In the genomic region with DNA sequence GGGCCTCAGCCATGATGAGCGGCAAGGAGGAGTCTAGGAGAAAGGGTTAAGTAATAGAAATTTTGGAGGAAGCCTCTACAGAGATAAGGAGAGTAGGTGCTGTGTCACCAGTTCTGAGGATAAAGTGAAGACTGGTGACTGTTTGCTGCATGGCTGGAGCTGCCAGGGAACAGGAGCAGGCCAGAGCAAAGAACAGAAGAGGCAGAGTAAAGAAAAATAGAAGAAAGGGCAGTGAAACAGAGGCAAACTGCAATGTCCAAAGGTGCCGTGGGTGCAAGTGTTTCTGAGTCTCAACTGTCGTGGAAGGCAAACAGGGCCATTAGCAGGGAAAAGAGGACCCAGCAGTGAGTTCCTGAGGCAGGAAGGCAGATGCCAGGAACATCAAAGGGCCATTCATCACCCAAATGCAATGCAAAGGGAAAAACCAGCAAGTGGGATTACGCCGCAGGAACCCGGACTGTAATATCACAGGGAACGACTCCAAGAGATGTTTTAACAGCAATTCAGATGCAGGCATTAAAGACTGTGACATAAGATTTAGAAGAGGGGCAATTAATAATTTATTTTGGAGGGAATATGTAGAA, we compare ENCODE assay signal across 28 cellular contexts.
DNase-seq lines count a peak whose midpoint lies in the region; ATAC-seq and TF ChIP-seq lines count a peak whose summit lies in the region.
"Had no signal": no experiment of that assay in that cellular context is flagged by ENCODE, and none has a peak within 500 bp of the region (broad histone marks: within the 10 kb centered on the region; RNA-seq: fewer than 3 reads in every experiment).

No MANE protein-coding gene starts in this region.

- no peak; the same call in 1 of the 2 replicates for ATAC-seq in WTC11
- no peak for ATAC-seq in HG03045 (IDR thresholded peaks at IDR 0.05; ENCODE audit: unreplicated experiment)
- ATAC-seq: activated CD4-positive, CD25-positive, alpha-beta regulatory T cell treated with anti-CD3 and anti-CD28 coated beads, Interleukin-2, amount 50 U/mL, for 24 hours; left ventricle myocardium superior; natural killer cell; PC-3; right cardiac atrium had no signal

- in situ Hi-C loops in brain microvascular endothelial cell (cut with HindIII; ENCODE audit: low pct_ligation_motif_present, low sequenced_read_pairs), result no loop called here

- DNase-seq in WTC11 (ENCODE audit: low spot score), result no peak
- no peak for DNase-seq in esophagus muscularis mucosa (ENCODE audit: extremely low spot score)
- DNase-seq in midbrain (lab: John Stamatoyannopoulos, UW), result peak; percentile 7
- DNase-seq in brain microvascular endothelial cell, result no peak
- DNase-seq in epidermal melanocyte (ENCODE audit: insufficient read length, low spot score), result no peak
- DNase-seq: activated CD4-positive, alpha-beta T cell treated with anti-CD3 and anti-CD28 coated beads, Interleukin-2, amount 50 U/mL, for 48 hours; activated naive CD4-positive, alpha-beta T cell treated with anti-CD3 and anti-CD28 coated beads, Interleukin-2, amount 10 ng/mL, durations not matched to agents 7 days and 5 days; DND-41; effector CD8-positive, alpha-beta T cell; left ventricle myocardium superior; MV-4-11; natural killer cell; NCI-H1436; NCI-H2081 treated with DMSO at 0.1 percent for 48 hours; NCI-H2227 treated with DMSO at 0.1 percent for 48 hours; NCI-H526; NK-92 treated with Interleukin-12 subunit alpha and Interleukin-12 subunit beta, amount 100 ng/mL, for 24 hours; ovary; PC-3; right cardiac atrium; stimulated activated CD4-positive, alpha-beta T cell treated with anti-CD3 and anti-CD28 coated beads, Interleukin-2, amount 100 ng/mL, for 48 hours had no signal

- POLR2A ChIA-PET in WTC11 (lab: Charles Lee), result no interaction called here

- CTCF ChIA-PET in WTC11 (lab: Charles Lee), result no interaction called here

- 69% methylated on average over 7 of the region's 7 CpGs for WGBS in esophagus muscularis mucosa

- no peak for TF ChIP-seq EP300 in esophagus muscularis mucosa (IDR thresholded peaks at IDR 0.05)

- H3K4me1 ChIP-seq in esophagus muscularis mucosa (peaks cover 38 to 90% (median 77%) of the 10 kb centered on the region in 4 donors), subcutaneous abdominal adipose tissue (ENCODE audit: control insufficient read depth in 5 of 5, insufficient read depth in 5 of 5, low read length in 5 of 5) (peaks cover 2 to 57% (median 43%) of the 10 kb centered on the region in 5 donors)

- H3K27me3 ChIP-seq in esophagus muscularis mucosa, result no peaks in the 10 kb centered on the region
- no peaks in the 10 kb centered on the region for H3K27me3 ChIP-seq in subcutaneous abdominal adipose tissue (ENCODE audit: control insufficient read depth in 5 of 5, insufficient read depth in 4 of 5, low read length in 5 of 5)
- H3K27me3 ChIP-seq in brain microvascular endothelial cell (replicated peaks), result no peaks in the 10 kb centered on the region
- H3K27me3 ChIP-seq: BLaER1 treated with 17β-estradiol and CSF1 and Interleukin-3, amounts not matched to agents 10 nM and 100 nM; ovary had no signal

- no peaks in the 10 kb centered on the region for H3K36me3 Mint-ChIP-seq in WTC11
- H3K36me3 Mint-ChIP-seq: activated naive CD4-positive, alpha-beta T cell treated with anti-CD3 and anti-CD28 coated beads, Interleukin-2, amount 10 ng/mL, durations not matched to agents 7 days and 5 days; natural killer cell; type B pancreatic cell had no signal

- H3K9me3 Mint-ChIP-seq in WTC11, result peaks cover 6% of the 10 kb centered on the region; the same call in 1 of the 2 replicates
- H3K9me3 Mint-ChIP-seq: activated naive CD4-positive, alpha-beta T cell treated with anti-CD3 and anti-CD28 coated beads, Interleukin-2, amount 10 ng/mL, durations not matched to agents 7 days and 5 days; IgD-negative memory B cell; natural killer cell; T-helper 1 cell treated with Interleukin-12 subunit alpha and Interleukin-12 subunit beta and Interleukin-4 antibody, amounts not matched to agents 30 μg/mL and 1 μg/mL, for 36 hours; type B pancreatic cell had no signal

- H3K9me3 ChIP-seq in esophagus muscularis mucosa (no peaks in the 10 kb centered on the region), subcutaneous abdominal adipose tissue (ENCODE audit: control insufficient read depth in 5 of 5, low read length in 5 of 5) (no peaks in the 10 kb centered on the region)
- H3K9me3 ChIP-seq: BLaER1 treated with 17β-estradiol and CSF1 and Interleukin-3, amounts not matched to agents 10 nM and 100 nM; ovary had no signal

- H3K4me3 Mint-ChIP-seq in WTC11, result peak overlapping the region; percentile 18; the same call in 1 of the 2 replicates
- H3K4me3 Mint-ChIP-seq: activated naive CD4-positive, alpha-beta T cell treated with anti-CD3 and anti-CD28 coated beads, Interleukin-2, amount 10 ng/mL, durations not matched to agents 7 days and 5 days; natural killer cell; T-helper 1 cell treated with Interleukin-12 subunit alpha and Interleukin-12 subunit beta and Interleukin-4 antibody, amounts not matched to agents 30 μg/mL and 1 μg/mL, for 36 hours; type B pancreatic cell had no signal

- peaks cover 63% of the 10 kb centered on the region for H3K4me1 Mint-ChIP-seq in WTC11
- H3K4me1 Mint-ChIP-seq: activated naive CD4-positive, alpha-beta T cell treated with anti-CD3 and anti-CD28 coated beads, Interleukin-2, amount 10 ng/mL, durations not matched to agents 7 days and 5 days; natural killer cell had no signal

- peak overlapping the region in 1 of 5 donors; percentile 28 for H3K9ac ChIP-seq in subcutaneous abdominal adipose tissue (ENCODE audit: low read length in 5 of 5)
- H3K9ac ChIP-seq: BLaER1 treated with 17β-estradiol and CSF1 and Interleukin-3, amounts not matched to agents 10 nM and 100 nM had no signal

- H3K27ac ChIP-seq in esophagus muscularis mucosa (replicated peaks in 1 of 4) (peak overlapping the region in 3 of 4 donors; percentile 56 to 85 (median 56)), subcutaneous abdominal adipose tissue (ENCODE audit: low read depth, low read length) (peak overlapping the region; percentile 27), brain microvascular endothelial cell (no peak overlapping the region)
- H3K27ac ChIP-seq: BLaER1 treated with 17β-estradiol and CSF1 and Interleukin-3, amounts not matched to agents 10 nM and 100 nM; ovary had no signal

- no peak for TF ChIP-seq POLR2A in esophagus muscularis mucosa (IDR thresholded peaks at IDR 0.05; ENCODE audit: low read depth)

- 0 out of 2 replicates have a peak overlapping the region, but pooled peaks have one; percentile 23 for H3K27ac Mint-ChIP-seq in WTC11
- H3K27ac Mint-ChIP-seq: activated naive CD4-positive, alpha-beta T cell treated with anti-CD3 and anti-CD28 coated beads, Interleukin-2, amount 10 ng/mL, durations not matched to agents 7 days and 5 days; IgD-negative memory B cell; natural killer cell; T-helper 1 cell treated with Interleukin-12 subunit alpha and Interleukin-12 subunit beta and Interleukin-4 antibody, amounts not matched to agents 30 μg/mL and 1 μg/mL, for 36 hours; type B pancreatic cell had no signal

- peaks cover 19% of the 10 kb centered on the region for H3K27me3 Mint-ChIP-seq in WTC11 (ENCODE audit: low read depth)

- TF ChIP-seq CTCF in WTC11 (IDR thresholded peaks at IDR 0.05) (no peak), esophagus muscularis mucosa (IDR thresholded peaks at IDR 0.05) (no peak), brain microvascular endothelial cell (IDR thresholded peaks at IDR 0.05; ENCODE audit: low read depth, low read length, missing control alignments) (no peak)

- no peaks in the 10 kb centered on the region for H3K36me3 ChIP-seq in esophagus muscularis mucosa
- H3K36me3 ChIP-seq in subcutaneous abdominal adipose tissue (ENCODE audit: control insufficient read depth in 5 of 5, insufficient read depth in 5 of 5, low read length in 5 of 5), result no peaks in the 10 kb centered on the region
- H3K36me3 ChIP-seq in brain microvascular endothelial cell (replicated peaks), result no peaks in the 10 kb centered on the region
- H3K36me3 ChIP-seq: BLaER1 treated with 17β-estradiol and CSF1 and Interleukin-3, amounts not matched to agents 10 nM and 100 nM; ovary had no signal

- intact Hi-C loops in esophagus muscularis mucosa (cut with DNase I), result loop anchor here (10.0 kb wide), 1 partner anchor 273 kb away; no protein-coding TSS in a partner anchor

- no peak overlapping the region for H3K4me3 ChIP-seq in esophagus muscularis mucosa
- H3K4me3 ChIP-seq in subcutaneous abdominal adipose tissue (ENCODE audit: low read depth in 1 of 5, low read length in 5 of 5), result no peak overlapping the region
- H3K4me3 ChIP-seq in brain microvascular endothelial cell (ENCODE audit: low read depth, low read length), result no peak overlapping the region
- H3K4me3 ChIP-seq: BLaER1 treated with 17β-estradiol and CSF1 and Interleukin-3, amounts not matched to agents 10 nM and 100 nM; ovary had no signal

TF ChIP-seq in WTC11, 78 proteins besides CTCF, POLR2A, EP300 and RAD21 (continues in another document):
- no peak for TF ChIP-seq ZNF396 (CRISPR knock-in tag; IDR thresholded peaks at IDR 0.05; ENCODE audit: borderline replicate concordance)
- TF ChIP-seq SMAD4 (CRISPR knock-in tag; IDR thresholded peaks at IDR 0.05), result no peak
- TF ChIP-seq, protein P1, sequence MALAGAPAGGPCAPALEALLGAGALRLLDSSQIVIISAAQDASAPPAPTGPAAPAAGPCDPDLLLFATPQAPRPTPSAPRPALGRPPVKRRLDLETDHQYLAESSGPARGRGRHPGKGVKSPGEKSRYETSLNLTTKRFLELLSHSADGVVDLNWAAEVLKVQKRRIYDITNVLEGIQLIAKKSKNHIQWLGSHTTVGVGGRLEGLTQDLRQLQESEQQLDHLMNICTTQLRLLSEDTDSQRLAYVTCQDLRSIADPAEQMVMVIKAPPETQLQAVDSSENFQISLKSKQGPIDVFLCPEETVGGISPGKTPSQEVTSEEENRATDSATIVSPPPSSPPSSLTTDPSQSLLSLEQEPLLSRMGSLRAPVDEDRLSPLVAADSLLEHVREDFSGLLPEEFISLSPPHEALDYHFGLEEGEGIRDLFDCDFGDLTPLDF (CRISPR knock-in tag; IDR thresholded peaks at IDR 0.05), result no peak
- TF ChIP-seq, protein P2, sequence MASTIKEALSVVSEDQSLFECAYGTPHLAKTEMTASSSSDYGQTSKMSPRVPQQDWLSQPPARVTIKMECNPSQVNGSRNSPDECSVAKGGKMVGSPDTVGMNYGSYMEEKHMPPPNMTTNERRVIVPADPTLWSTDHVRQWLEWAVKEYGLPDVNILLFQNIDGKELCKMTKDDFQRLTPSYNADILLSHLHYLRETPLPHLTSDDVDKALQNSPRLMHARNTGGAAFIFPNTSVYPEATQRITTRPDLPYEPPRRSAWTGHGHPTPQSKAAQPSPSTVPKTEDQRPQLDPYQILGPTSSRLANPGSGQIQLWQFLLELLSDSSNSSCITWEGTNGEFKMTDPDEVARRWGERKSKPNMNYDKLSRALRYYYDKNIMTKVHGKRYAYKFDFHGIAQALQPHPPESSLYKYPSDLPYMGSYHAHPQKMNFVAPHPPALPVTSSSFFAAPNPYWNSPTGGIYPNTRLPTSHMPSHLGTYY (CRISPR knock-in tag; IDR thresholded peaks at IDR 0.05), result no peak
